ENCODE assay signal across 1 cellular context in genomic region chr15:32881528-32881927, GRCh38.
TF ChIP-seq lines count a peak whose summit lies in the region.

No MANE protein-coding gene starts in this region.

TF ChIP-seq in GM12878, 131 proteins besides CTCF, POLR2A, EP300 and RAD21 (continued from another document):
- TF ChIP-seq, protein P1, sequence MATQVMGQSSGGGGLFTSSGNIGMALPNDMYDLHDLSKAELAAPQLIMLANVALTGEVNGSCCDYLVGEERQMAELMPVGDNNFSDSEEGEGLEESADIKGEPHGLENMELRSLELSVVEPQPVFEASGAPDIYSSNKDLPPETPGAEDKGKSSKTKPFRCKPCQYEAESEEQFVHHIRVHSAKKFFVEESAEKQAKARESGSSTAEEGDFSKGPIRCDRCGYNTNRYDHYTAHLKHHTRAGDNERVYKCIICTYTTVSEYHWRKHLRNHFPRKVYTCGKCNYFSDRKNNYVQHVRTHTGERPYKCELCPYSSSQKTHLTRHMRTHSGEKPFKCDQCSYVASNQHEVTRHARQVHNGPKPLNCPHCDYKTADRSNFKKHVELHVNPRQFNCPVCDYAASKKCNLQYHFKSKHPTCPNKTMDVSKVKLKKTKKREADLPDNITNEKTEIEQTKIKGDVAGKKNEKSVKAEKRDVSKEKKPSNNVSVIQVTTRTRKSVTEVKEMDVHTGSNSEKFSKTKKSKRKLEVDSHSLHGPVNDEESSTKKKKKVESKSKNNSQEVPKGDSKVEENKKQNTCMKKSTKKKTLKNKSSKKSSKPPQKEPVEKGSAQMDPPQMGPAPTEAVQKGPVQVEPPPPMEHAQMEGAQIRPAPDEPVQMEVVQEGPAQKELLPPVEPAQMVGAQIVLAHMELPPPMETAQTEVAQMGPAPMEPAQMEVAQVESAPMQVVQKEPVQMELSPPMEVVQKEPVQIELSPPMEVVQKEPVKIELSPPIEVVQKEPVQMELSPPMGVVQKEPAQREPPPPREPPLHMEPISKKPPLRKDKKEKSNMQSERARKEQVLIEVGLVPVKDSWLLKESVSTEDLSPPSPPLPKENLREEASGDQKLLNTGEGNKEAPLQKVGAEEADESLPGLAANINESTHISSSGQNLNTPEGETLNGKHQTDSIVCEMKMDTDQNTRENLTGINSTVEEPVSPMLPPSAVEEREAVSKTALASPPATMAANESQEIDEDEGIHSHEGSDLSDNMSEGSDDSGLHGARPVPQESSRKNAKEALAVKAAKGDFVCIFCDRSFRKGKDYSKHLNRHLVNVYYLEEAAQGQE (IDR thresholded peaks at IDR 0.05; ENCODE audit: low read depth, low read length): no peak
